ENCODE assay signal across 22 cellular contexts in the genomic region with DNA sequence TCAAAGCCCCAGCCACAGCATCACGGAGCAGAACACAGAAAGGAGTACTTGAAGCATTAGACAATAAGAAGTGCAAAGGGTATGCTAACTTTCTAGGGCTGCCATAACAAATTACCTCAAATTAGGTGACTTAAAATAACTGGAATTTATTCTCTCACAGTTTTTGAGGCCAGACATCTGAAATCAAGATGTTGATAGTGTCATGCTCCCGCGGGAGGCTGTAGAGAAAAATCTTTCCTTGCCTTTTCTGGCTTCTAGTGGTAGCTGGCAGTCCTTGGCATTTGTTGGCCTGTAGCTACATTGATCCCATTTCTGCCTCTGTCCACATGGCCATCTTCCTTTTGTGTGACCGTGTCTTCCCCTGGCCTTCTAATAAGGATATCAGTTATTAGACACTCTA. TPM values are rescaled to one million over a fixed set of nuclear protein-coding genes. Genes with fewer than 3 reads are reported as not detected.
DNase-seq lines count a peak whose midpoint lies in the region; ATAC-seq and TF ChIP-seq lines count a peak whose summit lies in the region.
"Had no signal": no experiment of that assay in that cellular context is flagged by ENCODE, and none has a peak within 500 bp of the region (broad histone marks: within the 10 kb centered on the region; RNA-seq: fewer than 3 reads in every experiment).

No MANE protein-coding gene starts in this region.

- TF ChIP-seq CTCF in BJ (IDR thresholded peaks at IDR 0.05; ENCODE audit: insufficient read depth, low read depth, low read length) (no peak), fibroblast of mammary gland (conservative IDR thresholded peaks at IDR 0.05; ENCODE audit: control insufficient read depth, insufficient read depth, low read depth, low read length) (no peak)

- CTCF ChIA-PET in BJ (lab: Yijun Ruan, JAX): interaction anchor here (0.6 kb wide), 1 partner anchor 118 kb away, joined by 3 read pairs; no protein-coding TSS in a partner anchor

- no peaks in the 10 kb centered on the region for H3K36me3 ChIP-seq in BJ (ENCODE audit: control insufficient read depth, insufficient read depth, low read length)
- H3K36me3 ChIP-seq: BLaER1 had no signal

- H3K4me3 ChIP-seq in BJ (ENCODE audit: low read depth, low read length) (no peak overlapping the region), fibroblast of mammary gland (ENCODE audit: control insufficient read depth, low read depth, low read length) (no peak overlapping the region)
- H3K4me3 ChIP-seq: BLaER1, GM12878 had no signal

- POLR2A ChIA-PET in BJ (lab: Charles Lee): no interaction called here

- no peak for ATAC-seq in HG03159 (IDR thresholded peaks at IDR 0.05; ENCODE audit: unreplicated experiment)
- ATAC-seq: GM12878 had no signal

- no peaks in the 10 kb centered on the region for H3K27me3 ChIP-seq in BJ (ENCODE audit: control insufficient read depth, insufficient read depth, low read length)
- H3K27me3 ChIP-seq: BLaER1 had no signal

- DNase-seq in BJ (ENCODE audit: low read depth) (peak; percentile 7), fibroblast of mammary gland (ENCODE audit: low read depth) (peak; percentile 21), pons (ENCODE audit: low spot score) (no peak), NCI-H128 (lab: John Stamatoyannopoulos, UW; ENCODE audit: unreplicated experiment) (no peak)
- DNase-seq: 8988T; ACHN; AML-193; C1 segment of cervical spinal cord; CD4-positive, alpha-beta memory T cell; CD4-positive, CD25-positive, alpha-beta regulatory T cell; CD8-positive, alpha-beta memory T cell; COR-L47; DMS 273 treated with DMSO at 0.1 percent for 48 hours; DMS153; DMS53; DMS79; DND-41; EL; GDM1 had no signal

RNA-seq across cellular contexts. Expression of a gene that starts 51.9 kb away (rescaled TPM):
- 35.4 and 39.2 TPM in 2 replicates for polyA plus RNA-seq in BJ (2011; rRNA removed)
- polyA minus RNA-seq in BJ (2011; rRNA and poly(A)+ RNA removed): 8.2 and 8.7 TPM in 2 replicates

Comparison
In these comparisons a context has a peak if more than half of its experiments do, and no peak if none do; other contexts are left out.
1. DNase-seq: peak in BJ (single experiment) and fibroblast of mammary gland (single experiment); none in pons (single experiment) and NCI-H128 (single experiment).